Comparison of ENCODE assay signal across 18 cellular contexts in the genomic region with DNA sequence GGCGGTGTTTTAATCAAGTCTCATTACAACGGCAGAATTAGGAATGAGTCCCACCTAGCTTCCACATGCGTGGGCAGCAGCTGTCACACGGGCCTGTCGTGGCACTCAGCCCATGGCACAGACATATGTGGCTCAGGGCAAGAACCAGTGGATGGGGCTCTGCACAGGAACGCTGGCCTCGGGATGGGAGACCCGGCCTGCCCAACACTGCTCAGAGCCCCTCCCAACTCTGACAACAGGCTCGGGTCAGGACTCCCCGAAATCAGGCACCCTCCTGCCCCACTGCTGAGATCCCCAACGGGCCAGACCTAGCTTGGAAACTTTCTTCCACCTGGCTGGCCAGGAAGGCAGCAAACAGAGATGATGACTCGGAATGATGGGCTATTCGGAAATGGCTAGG. TPM values are rescaled to one million over a fixed set of nuclear protein-coding genes. Genes with fewer than 3 reads are reported as not detected.
DNase-seq lines count a peak whose midpoint lies in the region; ATAC-seq and TF ChIP-seq lines count a peak whose summit lies in the region.
"Had no signal": no experiment of that assay in that cellular context is flagged by ENCODE, and none has a peak within 500 bp of the region (broad histone marks: within the 10 kb centered on the region; RNA-seq: fewer than 3 reads in every experiment).

No MANE protein-coding gene starts in this region.

- peaks cover 53% of the 10 kb centered on the region for H3K36me3 ChIP-seq in left ventricle myocardium inferior
- peaks cover 0 to 66% (median 4%) of the 10 kb centered on the region in 3 experiments for H3K36me3 ChIP-seq in naive thymus-derived CD4-positive, alpha-beta T cell (ENCODE audit: control insufficient read depth in 2 of 3, insufficient read depth in 3 of 3, low read length in 3 of 3)

- H3K4me1 ChIP-seq in left ventricle myocardium inferior: peaks cover 20% of the 10 kb centered on the region
- H3K4me1 ChIP-seq in naive thymus-derived CD4-positive, alpha-beta T cell (ENCODE audit: control insufficient read depth in 2 of 2, insufficient read depth in 2 of 2, low read length in 2 of 2): peaks cover 4 to 17% of the 10 kb centered on the region in 2 donors

- peak overlapping the region; percentile 92 for H3K27ac Mint-ChIP-seq in activated naive CD8-positive, alpha-beta T cell treated with anti-CD3 and anti-CD28 coated beads, Interleukin-2, amount 10 ng/mL, durations not matched to agents 7 days and 5 days
- H3K27ac Mint-ChIP-seq in naive thymus-derived CD4-positive, alpha-beta T cell: peak overlapping the region in 7 of 9 donors; percentile 54 to 80 (median 75)
- H3K27ac Mint-ChIP-seq: nephron progenitor cell had no signal

- CTCF ChIA-PET in naive thymus-derived CD4-positive, alpha-beta T cell (lab: Charles Lee): no interaction called here

- H3K27ac ChIP-seq in left ventricle myocardium inferior (replicated peaks): peak overlapping the region; percentile 17
- H3K27ac ChIP-seq in naive thymus-derived CD4-positive, alpha-beta T cell (ENCODE audit: low read depth, low read length): peak overlapping the region; percentile 27

- H3K27me3 Mint-ChIP-seq in activated naive CD8-positive, alpha-beta T cell treated with anti-CD3 and anti-CD28 coated beads, Interleukin-2, amount 10 ng/mL, durations not matched to agents 7 days and 5 days: no peaks in the 10 kb centered on the region
- H3K27me3 Mint-ChIP-seq in naive thymus-derived CD4-positive, alpha-beta T cell: no peaks in the 10 kb centered on the region

- no peak for TF ChIP-seq CTCF in left ventricle myocardium inferior (IDR thresholded peaks at IDR 0.05; ENCODE audit: borderline replicate concordance)

- no peaks in the 10 kb centered on the region for H3K9me3 Mint-ChIP-seq in activated naive CD8-positive, alpha-beta T cell treated with anti-CD3 and anti-CD28 coated beads, Interleukin-2, amount 10 ng/mL, durations not matched to agents 7 days and 5 days
- H3K9me3 Mint-ChIP-seq in naive thymus-derived CD4-positive, alpha-beta T cell: no peaks in the 10 kb centered on the region
- H3K9me3 Mint-ChIP-seq: activated T-cell treated with anti-CD3 and anti-CD28 coated beads, Interleukin-2, amount 50 U/mL, for 72 hours; nephron progenitor cell had no signal

- H3K36me3 Mint-ChIP-seq in activated naive CD8-positive, alpha-beta T cell treated with anti-CD3 and anti-CD28 coated beads, Interleukin-2, amount 10 ng/mL, durations not matched to agents 7 days and 5 days: peaks cover 24% of the 10 kb centered on the region
- H3K36me3 Mint-ChIP-seq in naive thymus-derived CD4-positive, alpha-beta T cell: peaks cover 0 to 24% (median 15%) of the 10 kb centered on the region in 5 donors

- intact Hi-C loops in left ventricle myocardium inferior (cut with micrococcal nuclease): no loop called here
- intact Hi-C loops in left cardiac atrium (cut with DNase I): no loop called here
- intact Hi-C loops in naive thymus-derived CD4-positive, alpha-beta T cell (cut with micrococcal nuclease): loop anchor here in 1 of 2 donors (10.0 kb wide), 1 partner anchor 824 kb away; a partner anchor contains a TSS

- H3K9me3 ChIP-seq in left ventricle myocardium inferior (replicated peaks): no peaks in the 10 kb centered on the region
- no peaks in the 10 kb centered on the region for H3K9me3 ChIP-seq in naive thymus-derived CD4-positive, alpha-beta T cell (ENCODE audit: control insufficient read depth in 2 of 3, low read length in 3 of 3)
- H3K9me3 ChIP-seq: ascending aorta had no signal

- H3K4me3 ChIP-seq in left ventricle myocardium inferior: peak overlapping the region; percentile 31
- no peak overlapping the region for H3K4me3 ChIP-seq in naive thymus-derived CD4-positive, alpha-beta T cell (ENCODE audit: low read length)

- H3K4me1 Mint-ChIP-seq in activated naive CD8-positive, alpha-beta T cell treated with anti-CD3 and anti-CD28 coated beads, Interleukin-2, amount 10 ng/mL, durations not matched to agents 7 days and 5 days: peaks cover 26% of the 10 kb centered on the region
- H3K4me1 Mint-ChIP-seq in naive thymus-derived CD4-positive, alpha-beta T cell: peaks cover 22 to 44% (median 31%) of the 10 kb centered on the region in 7 donors

- DNase-seq in left ventricle myocardium inferior: no peak
- no peak for DNase-seq in left cardiac atrium
- DNase-seq in activated naive CD8-positive, alpha-beta T cell treated with anti-CD3 and anti-CD28 coated beads, Interleukin-2, amount 10 ng/mL, durations not matched to agents 7 days and 5 days: no peak
- DNase-seq in naive thymus-derived CD4-positive, alpha-beta T cell: no peak
- DNase-seq in dermis blood vessel endothelial cell: no peak
- no peak for DNase-seq in NOMO-1 treated with dmso at 0.1 percent for 144 hours (lab: John Stamatoyannopoulos, UW; ENCODE audit: unreplicated experiment)
- no peak for DNase-seq in superior temporal gyrus (ENCODE audit: extremely low spot score)
- no peak for DNase-seq in NCI-H2227 treated with DMSO at 0.1 percent for 48 hours (lab: John Stamatoyannopoulos, UW)
- DNase-seq: activated CD4-positive, alpha-beta T cell treated with anti-CD3 and anti-CD28 coated beads for 48 hours; activated T-cell treated with anti-CD3 and anti-CD28 coated beads, Interleukin-2, amount 50 U/mL, for 72 hours; DMS153; foreskin fibroblast; H7; NCI-H1694; NCI-H446 treated with DMSO at 0.1 percent for 48 hours; nephron progenitor cell; T-helper 9 cell had no signal

- POLR2A ChIA-PET in activated naive CD8-positive, alpha-beta T cell treated with anti-CD3 and anti-CD28 coated beads, Interleukin-2, amount 10 ng/mL, durations not matched to agents 7 days and 5 days (lab: Charles Lee): interaction anchor here (1.0 to 1.4 kb wide), 3 partner anchors 15 to 34 kb away, joined by 3 to 8 read pairs (median 4); a partner anchor contains a TSS
- POLR2A ChIA-PET in naive thymus-derived CD4-positive, alpha-beta T cell (lab: Charles Lee): interaction anchor here (1.1 to 2.3 kb wide), 5 partner anchors 11 to 36 kb away, joined by 3 to 10 read pairs (median 4); a partner anchor contains a TSS

- peak overlapping the region; percentile 46 for H3K4me3 Mint-ChIP-seq in activated naive CD8-positive, alpha-beta T cell treated with anti-CD3 and anti-CD28 coated beads, Interleukin-2, amount 10 ng/mL, durations not matched to agents 7 days and 5 days
- peak overlapping the region in 2 of 10 donors; percentile 8 to 36 for H3K4me3 Mint-ChIP-seq in naive thymus-derived CD4-positive, alpha-beta T cell
- H3K4me3 Mint-ChIP-seq: activated T-cell treated with anti-CD3 and anti-CD28 coated beads, Interleukin-2, amount 50 U/mL, for 72 hours; nephron progenitor cell had no signal

- no peaks in the 10 kb centered on the region for H3K27me3 ChIP-seq in left ventricle myocardium inferior (ENCODE audit: low read depth)
- no peaks in the 10 kb centered on the region for H3K27me3 ChIP-seq in naive thymus-derived CD4-positive, alpha-beta T cell (ENCODE audit: control insufficient read depth in 2 of 2, insufficient read depth in 2 of 2, low read length in 2 of 2)
- H3K27me3 ChIP-seq: ascending aorta had no signal

- ATAC-seq in left cardiac atrium: no peak
- no peak for ATAC-seq in activated naive CD8-positive, alpha-beta T cell treated with anti-CD3 and anti-CD28 coated beads, Interleukin-2, amount 10 ng/mL, durations not matched to agents 7 days and 5 days (ENCODE audit: low read depth)
- no peak for ATAC-seq in naive thymus-derived CD4-positive, alpha-beta T cell
- ATAC-seq: activated T-cell treated with anti-CD3 and anti-CD28 coated beads, Interleukin-2, amount 50 U/mL, for 72 hours had no signal

RNA-seq across cellular contexts. Expression of a gene that starts 4.9 kb away (rescaled TPM):
- total RNA-seq in left ventricle myocardium inferior (11.6 TPM), left cardiac atrium (10 to 100 TPM; 11.1 to 12.2 TPM), dermis blood vessel endothelial cell (13.0 and 15.0 TPM in 2 replicates)
- 10 to 100 TPM; 20.5 to 21.0 TPM for total RNA-seq in activated naive CD8-positive, alpha-beta T cell treated with anti-CD3 and anti-CD28 coated beads, Interleukin-2, amount 10 ng/mL, durations not matched to agents 7 days and 5 days
- 10 to 100 TPM; 15.4 to 33.5 (median 23.4) TPM for total RNA-seq in naive thymus-derived CD4-positive, alpha-beta T cell
- polyA plus RNA-seq in naive thymus-derived CD4-positive, alpha-beta T cell: 10 to 100 TPM in 1 of 2 donors, 1 to 10 TPM in 1; 9.8 to 18.7 TPM

RNA-seq across cellular contexts. Expression of a gene that starts 7.0 kb away (rescaled TPM):
- 18.4 TPM for total RNA-seq in left ventricle myocardium inferior
- 10 to 100 TPM; 18.2 to 22.7 TPM for total RNA-seq in left cardiac atrium
- 10 to 100 TPM; 27.8 to 35.5 TPM for total RNA-seq in activated naive CD8-positive, alpha-beta T cell treated with anti-CD3 and anti-CD28 coated beads, Interleukin-2, amount 10 ng/mL, durations not matched to agents 7 days and 5 days
- 10 to 100 TPM; 26.5 to 44.6 (median 32.8) TPM for total RNA-seq in naive thymus-derived CD4-positive, alpha-beta T cell
- polyA plus RNA-seq in naive thymus-derived CD4-positive, alpha-beta T cell: 10 to 100 TPM; 13.5 to 20.2 TPM
- total RNA-seq in dermis blood vessel endothelial cell: 17.7 and 26.6 TPM in 2 replicates

RNA-seq across cellular contexts. Expression of a gene that starts 7.1 kb away (rescaled TPM):
- 859 TPM for total RNA-seq in left ventricle myocardium inferior
- 1,000 to 10,000 TPM; 1,074 to 1,076 TPM for total RNA-seq in left cardiac atrium
- total RNA-seq in activated naive CD8-positive, alpha-beta T cell treated with anti-CD3 and anti-CD28 coated beads, Interleukin-2, amount 10 ng/mL, durations not matched to agents 7 days and 5 days: 1,000 to 10,000 TPM; 1,843 to 1,855 TPM
- 1,000 to 10,000 TPM; 2,002 to 2,815 (median 2,428) TPM for total RNA-seq in naive thymus-derived CD4-positive, alpha-beta T cell
- polyA plus RNA-seq in naive thymus-derived CD4-positive, alpha-beta T cell: 1,000 to 10,000 TPM; 1,347 to 1,421 TPM
- total RNA-seq in dermis blood vessel endothelial cell: 1,936 and 2,833 TPM in 2 replicates

RNA-seq across cellular contexts. Expression of a gene that starts 15.4 kb away (rescaled TPM):
- 60.7 TPM for total RNA-seq in left ventricle myocardium inferior
- total RNA-seq in left cardiac atrium: 10 to 100 TPM; 34.1 to 42.5 TPM
- 10 to 100 TPM; 40.6 to 41.9 TPM for total RNA-seq in activated naive CD8-positive, alpha-beta T cell treated with anti-CD3 and anti-CD28 coated beads, Interleukin-2, amount 10 ng/mL, durations not matched to agents 7 days and 5 days
- total RNA-seq in naive thymus-derived CD4-positive, alpha-beta T cell: 10 to 100 TPM; 40.5 to 53.5 (median 47.9) TPM
- polyA plus RNA-seq in naive thymus-derived CD4-positive, alpha-beta T cell: 100 to 1,000 TPM in 1 of 2 donors, 10 to 100 TPM in 1; 96.1 to 128 TPM
- total RNA-seq in dermis blood vessel endothelial cell: 15.3 and 31.1 TPM in 2 replicates

RNA-seq across cellular contexts. Expression of a gene that starts 15.4 kb away (rescaled TPM):
- 17.4 TPM for total RNA-seq in left ventricle myocardium inferior
- 10 to 100 TPM; 10.6 to 15.5 TPM for total RNA-seq in left cardiac atrium
- 10 to 100 TPM; 16.2 to 17.0 TPM for total RNA-seq in activated naive CD8-positive, alpha-beta T cell treated with anti-CD3 and anti-CD28 coated beads, Interleukin-2, amount 10 ng/mL, durations not matched to agents 7 days and 5 days
- 10 to 100 TPM; 15.0 to 23.5 (median 15.6) TPM for total RNA-seq in naive thymus-derived CD4-positive, alpha-beta T cell
- polyA plus RNA-seq in naive thymus-derived CD4-positive, alpha-beta T cell: 10 to 100 TPM; 28.1 to 44.5 TPM
- total RNA-seq in dermis blood vessel endothelial cell: 11.2 and 11.7 TPM in 2 replicates
